In the genomic region with DNA sequence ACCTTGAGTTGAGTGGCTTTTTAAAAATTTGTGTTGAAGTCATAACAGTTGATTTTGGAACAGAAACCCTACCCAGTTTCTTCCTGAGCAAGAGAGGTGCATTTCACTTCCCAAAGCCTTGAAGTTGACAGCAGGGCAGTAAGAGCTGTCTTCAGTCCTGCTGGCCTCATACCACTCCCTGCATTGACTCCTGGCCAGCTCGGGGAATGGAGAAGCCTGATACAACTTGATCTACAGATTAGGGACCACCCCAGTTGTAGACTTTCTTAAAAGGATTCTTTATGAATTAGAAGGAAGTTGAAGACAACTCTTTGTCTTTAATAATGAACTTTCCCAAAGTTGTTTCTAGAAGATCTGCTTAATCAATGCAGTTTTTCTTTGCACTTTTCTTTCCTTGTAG, we compare ENCODE assay signal across 2 cellular contexts.
TF ChIP-seq lines count a peak whose summit lies in the region.

No MANE protein-coding gene starts in this region.

TF ChIP-seq in HepG2, 621 proteins besides CTCF, POLR2A, EP300 and RAD21:
- no peak for TF ChIP-seq ZUFSP (CRISPR knock-in tag; IDR thresholded peaks at IDR 0.05; ENCODE audit: borderline replicate concordance)

TF ChIP-seq in WTC11, 78 proteins besides CTCF, POLR2A, EP300 and RAD21:
- TF ChIP-seq, protein P1, sequence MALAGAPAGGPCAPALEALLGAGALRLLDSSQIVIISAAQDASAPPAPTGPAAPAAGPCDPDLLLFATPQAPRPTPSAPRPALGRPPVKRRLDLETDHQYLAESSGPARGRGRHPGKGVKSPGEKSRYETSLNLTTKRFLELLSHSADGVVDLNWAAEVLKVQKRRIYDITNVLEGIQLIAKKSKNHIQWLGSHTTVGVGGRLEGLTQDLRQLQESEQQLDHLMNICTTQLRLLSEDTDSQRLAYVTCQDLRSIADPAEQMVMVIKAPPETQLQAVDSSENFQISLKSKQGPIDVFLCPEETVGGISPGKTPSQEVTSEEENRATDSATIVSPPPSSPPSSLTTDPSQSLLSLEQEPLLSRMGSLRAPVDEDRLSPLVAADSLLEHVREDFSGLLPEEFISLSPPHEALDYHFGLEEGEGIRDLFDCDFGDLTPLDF (CRISPR knock-in tag; IDR thresholded peaks at IDR 0.05), result no peak
- no peak for TF ChIP-seq ZNF425 (CRISPR knock-in tag; conservative IDR thresholded peaks at IDR 0.05)
- TF ChIP-seq, protein P2, sequence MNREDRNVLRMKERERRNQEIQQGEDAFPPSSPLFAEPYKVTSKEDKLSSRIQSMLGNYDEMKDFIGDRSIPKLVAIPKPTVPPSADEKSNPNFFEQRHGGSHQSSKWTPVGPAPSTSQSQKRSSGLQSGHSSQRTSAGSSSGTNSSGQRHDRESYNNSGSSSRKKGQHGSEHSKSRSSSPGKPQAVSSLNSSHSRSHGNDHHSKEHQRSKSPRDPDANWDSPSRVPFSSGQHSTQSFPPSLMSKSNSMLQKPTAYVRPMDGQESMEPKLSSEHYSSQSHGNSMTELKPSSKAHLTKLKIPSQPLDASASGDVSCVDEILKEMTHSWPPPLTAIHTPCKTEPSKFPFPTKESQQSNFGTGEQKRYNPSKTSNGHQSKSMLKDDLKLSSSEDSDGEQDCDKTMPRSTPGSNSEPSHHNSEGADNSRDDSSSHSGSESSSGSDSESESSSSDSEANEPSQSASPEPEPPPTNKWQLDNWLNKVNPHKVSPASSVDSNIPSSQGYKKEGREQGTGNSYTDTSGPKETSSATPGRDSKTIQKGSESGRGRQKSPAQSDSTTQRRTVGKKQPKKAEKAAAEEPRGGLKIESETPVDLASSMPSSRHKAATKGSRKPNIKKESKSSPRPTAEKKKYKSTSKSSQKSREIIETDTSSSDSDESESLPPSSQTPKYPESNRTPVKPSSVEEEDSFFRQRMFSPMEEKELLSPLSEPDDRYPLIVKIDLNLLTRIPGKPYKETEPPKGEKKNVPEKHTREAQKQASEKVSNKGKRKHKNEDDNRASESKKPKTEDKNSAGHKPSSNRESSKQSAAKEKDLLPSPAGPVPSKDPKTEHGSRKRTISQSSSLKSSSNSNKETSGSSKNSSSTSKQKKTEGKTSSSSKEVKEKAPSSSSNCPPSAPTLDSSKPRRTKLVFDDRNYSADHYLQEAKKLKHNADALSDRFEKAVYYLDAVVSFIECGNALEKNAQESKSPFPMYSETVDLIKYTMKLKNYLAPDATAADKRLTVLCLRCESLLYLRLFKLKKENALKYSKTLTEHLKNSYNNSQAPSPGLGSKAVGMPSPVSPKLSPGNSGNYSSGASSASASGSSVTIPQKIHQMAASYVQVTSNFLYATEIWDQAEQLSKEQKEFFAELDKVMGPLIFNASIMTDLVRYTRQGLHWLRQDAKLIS (CRISPR knock-in tag; IDR thresholded peaks at IDR 0.05; ENCODE audit: borderline replicate concordance), result no peak
- no peak for TF ChIP-seq ELF4 (CRISPR knock-in tag; IDR thresholded peaks at IDR 0.05; ENCODE audit: low read depth)
- TF ChIP-seq ZNF121 (CRISPR knock-in tag; IDR thresholded peaks at IDR 0.05), result no peak
- TF ChIP-seq IRF2 (CRISPR knock-in tag; IDR thresholded peaks at IDR 0.05; ENCODE audit: borderline replicate concordance, low read depth), result no peak
- TF ChIP-seq, protein P3, sequence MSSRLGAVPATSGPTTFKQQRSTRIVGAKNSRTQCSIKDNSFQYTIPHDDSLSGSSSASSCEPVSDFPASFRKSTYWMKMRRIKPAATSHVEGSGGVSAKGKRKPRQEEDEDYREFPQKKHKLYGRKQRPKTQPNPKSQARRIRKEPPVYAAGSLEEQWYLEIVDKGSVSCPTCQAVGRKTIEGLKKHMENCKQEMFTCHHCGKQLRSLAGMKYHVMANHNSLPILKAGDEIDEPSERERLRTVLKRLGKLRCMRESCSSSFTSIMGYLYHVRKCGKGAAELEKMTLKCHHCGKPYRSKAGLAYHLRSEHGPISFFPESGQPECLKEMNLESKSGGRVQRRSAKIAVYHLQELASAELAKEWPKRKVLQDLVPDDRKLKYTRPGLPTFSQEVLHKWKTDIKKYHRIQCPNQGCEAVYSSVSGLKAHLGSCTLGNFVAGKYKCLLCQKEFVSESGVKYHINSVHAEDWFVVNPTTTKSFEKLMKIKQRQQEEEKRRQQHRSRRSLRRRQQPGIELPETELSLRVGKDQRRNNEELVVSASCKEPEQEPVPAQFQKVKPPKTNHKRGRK (CRISPR knock-in tag; IDR thresholded peaks at IDR 0.05; ENCODE audit: borderline replicate concordance), result no peak
- TF ChIP-seq ZNF416 (CRISPR knock-in tag; IDR thresholded peaks at IDR 0.05), result no peak
- TF ChIP-seq RELA (CRISPR knock-in tag; IDR thresholded peaks at IDR 0.05; ENCODE audit: borderline replicate concordance), result no peak
- TF ChIP-seq ZNF671 (CRISPR knock-in tag; IDR thresholded peaks at IDR 0.05), result no peak
- TF ChIP-seq FOXK1 (CRISPR knock-in tag; IDR thresholded peaks at IDR 0.05), result no peak
- no peak for TF ChIP-seq CREB1 (CRISPR knock-in tag; IDR thresholded peaks at IDR 0.05)
- TF ChIP-seq USF2 (CRISPR knock-in tag; IDR thresholded peaks at IDR 0.05), result no peak
- TF ChIP-seq ZNF423 (CRISPR knock-in tag; IDR thresholded peaks at IDR 0.05), result no peak
- no peak for TF ChIP-seq JAZF1 (CRISPR knock-in tag; IDR thresholded peaks at IDR 0.05)
- no peak for TF ChIP-seq AR (CRISPR knock-in tag; IDR thresholded peaks at IDR 0.05)
TF ChIP-seq in WTC11: peak in this region for 0.
